ENCODE assay signal across 12 cellular contexts in genomic region chr11:78991681-78992080, GRCh38.
DNase-seq lines count a peak whose midpoint lies in the region; ATAC-seq lines count a peak whose summit lies in the region.
"Had no signal": no experiment of that assay in that cellular context is flagged by ENCODE, and none has a peak within 500 bp of the region (broad histone marks: within the 10 kb centered on the region; RNA-seq: fewer than 3 reads in every experiment).

No MANE protein-coding gene starts in this region.

- ATAC-seq in HG03469 (IDR thresholded peaks at IDR 0.05; ENCODE audit: unreplicated experiment), result no peak
- ATAC-seq: GM23338 had no signal

- DNase-seq in NCI-H1417 (lab: John Stamatoyannopoulos, UW), result peak; percentile 15 to 93 (median 75)
- DNase-seq in NCI-H146 treated with DMSO at 0.1 percent for 48 hours (lab: John Stamatoyannopoulos, UW; ENCODE audit: unreplicated experiment), result peak; percentile 68
- DNase-seq in NCI-H2171 treated with DMSO at 0.1 percent for 48 hours (lab: John Stamatoyannopoulos, UW), result peak; percentile 52
- DNase-seq in putamen (ENCODE audit: low spot score), result peak; percentile 40
- no peak for DNase-seq in amniotic stem cell (lab: John Stamatoyannopoulos, UW)
- DNase-seq in UCSD-AML1 (lab: John Stamatoyannopoulos, UW; ENCODE audit: unreplicated experiment), result no peak
- DNase-seq: C1 segment of cervical spinal cord; CD4-positive, alpha-beta T cell; DMS79; H9 had no signal

Comparison
In these comparisons a context has a peak if more than half of its experiments do, and no peak if none do; other contexts are left out.
1. DNase-seq: peak in NCI-H1417 (3 of 3), NCI-H146 treated with DMSO at 0.1 percent for 48 hours (single experiment), NCI-H2171 treated with DMSO at 0.1 percent for 48 hours (single experiment) and putamen (single experiment); none in amniotic stem cell (single experiment) and UCSD-AML1 (single experiment).